ENCODE assay signal across 8 cellular contexts in the genomic region with DNA sequence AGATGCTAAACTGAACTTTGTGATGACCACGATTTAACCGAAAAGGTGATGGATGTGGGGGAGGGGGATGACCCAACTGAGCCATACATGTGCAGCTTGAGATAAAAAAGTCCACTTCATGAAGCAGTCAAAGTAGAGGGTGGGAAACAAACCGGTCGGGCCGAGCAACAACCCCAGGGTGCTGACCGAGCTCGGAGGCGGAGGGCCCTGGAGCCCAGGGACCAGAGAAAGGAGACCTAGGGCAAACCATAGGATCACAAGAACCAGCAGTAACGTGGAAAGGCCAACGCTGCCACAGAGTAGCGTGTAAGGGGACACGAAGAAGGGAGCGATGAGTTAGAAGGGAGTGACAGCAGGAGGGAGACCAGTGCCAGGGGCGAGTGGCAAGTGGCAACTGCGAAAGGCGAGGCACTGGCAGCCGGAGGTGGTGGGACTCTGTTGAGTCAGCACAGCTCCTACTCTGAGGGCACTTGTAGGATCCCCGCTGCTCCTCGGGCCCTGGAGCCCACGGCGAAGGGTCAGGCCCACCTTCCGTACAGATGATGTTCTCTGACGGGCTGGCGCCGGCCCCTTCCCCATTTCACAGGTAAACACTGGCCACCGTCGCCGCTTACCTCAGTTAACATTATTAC. TPM values are rescaled to one million over a fixed set of nuclear protein-coding genes. Genes with fewer than 3 reads are reported as not detected.
DNase-seq lines count a peak whose midpoint lies in the region; FAIRE-seq and TF ChIP-seq lines count a peak whose summit lies in the region.

No MANE protein-coding gene starts in this region.

- in situ Hi-C loops in HAP-1 (cut with MboI; ENCODE audit: low sequenced_read_pairs) = no loop called here

- DNase-seq in GM12865 (ENCODE audit: low read depth) (peak; percentile 46), HAP-1 (ENCODE audit: low spot score in 2 of 2) (peak; percentile 57), MG63 (peak; percentile 56), bronchial epithelial cell (ENCODE audit: low read depth) (peak; percentile 38), kidney (peak; percentile 82), DMS114 treated with DMSO at 0.1 percent for 48 hours (lab: John Stamatoyannopoulos, UW; ENCODE audit: unreplicated experiment) (no peak)
- peak; percentile 23 to 31 for DNase-seq in stimulated activated CD4-positive, alpha-beta T cell treated with anti-CD3 and anti-CD28 coated beads, Interleukin-15, amount 100 ng/mL, for 48 hours (ENCODE audit: low read depth in 2 of 2)

- H3K9me3 ChIP-seq in HAP-1 (no peaks in the 10 kb centered on the region), MG63 (no peaks in the 10 kb centered on the region), kidney (ENCODE audit: control insufficient read depth in 1 of 2, low read length in 2 of 2) (no peaks in the 10 kb centered on the region)

- TF ChIP-seq CTCF in GM12865 (IDR thresholded peaks at IDR 0.05; ENCODE audit: insufficient read depth, low read depth, low read length, missing control alignments) (no peak), WI38 (IDR thresholded peaks at IDR 0.05; ENCODE audit: low read depth, low read length) (no peak), bronchial epithelial cell (IDR thresholded peaks at IDR 0.05; ENCODE audit: insufficient read depth, low read length, severe bottlenecking) (no peak), kidney (IDR thresholded peaks at IDR 0.05; ENCODE audit: borderline replicate concordance, extremely low read depth, insufficient read depth) (no peak)

- H3K4me3 ChIP-seq in GM12865 (ENCODE audit: low read depth, low read length) (peak overlapping the region; percentile 91), HAP-1 (peak overlapping the region; percentile 88), MG63 (peak overlapping the region; percentile 73), WI38 (ENCODE audit: low read depth, low read length) (peak overlapping the region; percentile 94), bronchial epithelial cell (ENCODE audit: low read depth, low read length) (peak overlapping the region; percentile 93), kidney (ENCODE audit: low read length in 2 of 2) (peak overlapping the region; percentile 94 to 99)

- intact Hi-C loops in kidney (cut with DNase I) = no loop called here

- FAIRE-seq in bronchial epithelial cell (lab: Jason Lieb, UNC) = no peak
- FAIRE-seq in kidney (lab: Jason Lieb, UNC) = no peak

- H3K36me3 ChIP-seq in HAP-1 (replicated peaks) (no peaks in the 10 kb centered on the region), MG63 (peaks cover 5% of the 10 kb centered on the region; the same call in 1 of the 2 replicates), bronchial epithelial cell (ENCODE audit: control insufficient read depth, insufficient read depth, low read length) (no peaks in the 10 kb centered on the region), kidney (ENCODE audit: control insufficient read depth in 1 of 2, insufficient read depth in 2 of 2, low read length in 2 of 2) (no peaks in the 10 kb centered on the region)

- H3K9ac ChIP-seq in kidney (ENCODE audit: low read length in 2 of 2) = peak overlapping the region; percentile 83 to 96

- peaks cover 16% of the 10 kb centered on the region for H3K4me1 ChIP-seq in HAP-1
- H3K4me1 ChIP-seq in kidney (ENCODE audit: control insufficient read depth in 1 of 2, insufficient read depth in 1 of 2, low read depth in 1 of 2, low read length in 2 of 2) = peaks cover 5 to 9% of the 10 kb centered on the region in 2 donors

- peak overlapping the region; percentile 90 to 91 for H3K27ac ChIP-seq in kidney (ENCODE audit: low read depth in 2 of 2, low read length in 2 of 2)

- no peaks in the 10 kb centered on the region for H3K27me3 ChIP-seq in HAP-1 (ENCODE audit: low read depth)
- H3K27me3 ChIP-seq in MG63 = no peaks in the 10 kb centered on the region
- no peaks in the 10 kb centered on the region for H3K27me3 ChIP-seq in bronchial epithelial cell (ENCODE audit: control insufficient read depth, insufficient read depth, low read length)

RNA-seq across cellular contexts. Expression of a gene that starts 0.5 kb away (rescaled TPM):
- 8.6 and 33.8 TPM in 2 replicates for total RNA-seq in MG63 (2014; rRNA removed; shearing (Covaris generic); ENCODE audit: low replicate concordance)
- total RNA-seq in bronchial epithelial cell = 30.2 and 32.9 TPM in 2 replicates
- total RNA-seq in kidney = 57.0 TPM
- polyA plus RNA-seq in kidney (ENCODE audit: insufficient read depth, low read depth, low replicate concordance) = 9.9 TPM
